ENCODE assay signal across 19 cellular contexts in the genomic region with DNA sequence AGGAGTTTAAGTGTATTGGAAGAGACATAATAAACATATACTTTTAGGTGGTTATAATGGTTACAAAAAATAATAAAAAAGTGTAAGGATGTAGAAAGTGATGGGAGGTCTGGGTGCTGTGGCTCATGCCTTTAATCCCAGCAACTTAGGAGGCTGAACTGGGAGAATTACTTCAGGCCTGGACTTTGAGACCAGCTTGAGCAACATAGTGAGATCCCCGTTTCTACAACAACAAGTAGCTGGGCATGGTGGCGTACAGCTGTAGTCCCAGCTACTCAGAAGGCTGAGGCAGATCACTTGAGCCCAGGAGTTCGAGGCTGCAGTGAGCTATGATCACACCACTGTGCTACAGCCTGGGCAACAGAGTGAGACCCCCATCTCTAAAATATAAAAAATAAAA. TPM values are rescaled to one million over a fixed set of nuclear protein-coding genes. Genes with fewer than 3 reads are reported as not detected.
DNase-seq lines count a peak whose midpoint lies in the region; ATAC-seq, FAIRE-seq and TF ChIP-seq lines count a peak whose summit lies in the region.
"Had no signal": no experiment of that assay in that cellular context is flagged by ENCODE, and none has a peak within 500 bp of the region (broad histone marks: within the 10 kb centered on the region; RNA-seq: fewer than 3 reads in every experiment).

No MANE protein-coding gene starts in this region.

- intact Hi-C loops in right lobe of liver (cut with DNase I), result no loop called here
- intact Hi-C loops in CD8-positive, alpha-beta T cell (cut with DNase I, micrococcal nuclease), result no loop called here

- DNase-seq in A549 (ENCODE audit: low read depth in 1 of 2, low spot score in 1 of 2) (no peak), WTC11 (ENCODE audit: low spot score) (no peak), left lobe of liver (ENCODE audit: low spot score) (no peak), right lobe of liver (no peak), KBM-7 (no peak), HCEC 1CT (no peak), HEK293T (ENCODE audit: extremely low spot score) (no peak)
- DNase-seq in CD8-positive, alpha-beta T cell, result no peak
- DNase-seq: 8988T; C1 segment of cervical spinal cord; Caco-2; CD4-positive, alpha-beta memory T cell; DMS153; DND-41; GOT3 had no signal

- no peaks in the 10 kb centered on the region for H3K4me1 Mint-ChIP-seq in WTC11
- peaks cover 4% of the 10 kb centered on the region for H3K4me1 Mint-ChIP-seq in CD8-positive, alpha-beta T cell (ENCODE audit: low read depth)

- no peaks in the 10 kb centered on the region for H3K36me3 Mint-ChIP-seq in WTC11
- peaks cover 20% of the 10 kb centered on the region for H3K36me3 Mint-ChIP-seq in CD8-positive, alpha-beta T cell

- TF ChIP-seq EP300 in A549 (IDR thresholded peaks at IDR 0.05), result no peak

- no peak overlapping the region for H3K27ac ChIP-seq in A549
- H3K27ac ChIP-seq in right lobe of liver, result no peak overlapping the region
- no peak overlapping the region for H3K27ac ChIP-seq in CD8-positive, alpha-beta T cell (ENCODE audit: low read depth, low read length)

- 72% methylated on average over 3 of the region's 3 CpGs for WGBS in A549 (ENCODE audit: missing lambda C conversion rate)
- 60% methylated on average over 3 of the region's 3 CpGs for WGBS in right lobe of liver (ENCODE audit: insufficient coverage, low coverage, low lambda C conversion rate, missing lambda C conversion rate)

- CTCF ChIA-PET in A549 (lab: Yijun Ruan, JAX), result no interaction called here
- CTCF ChIA-PET in WTC11 (lab: Charles Lee), result no interaction called here
- CTCF ChIA-PET in CD8-positive, alpha-beta T cell (lab: Charles Lee), result no interaction called here
- CTCF ChIA-PET in HEK293T (lab: Yijun Ruan, JAX), result no interaction called here

- no peaks in the 10 kb centered on the region for H3K27me3 Mint-ChIP-seq in WTC11 (ENCODE audit: low read depth)
- H3K27me3 Mint-ChIP-seq in CD8-positive, alpha-beta T cell (ENCODE audit: low read depth), result no peaks in the 10 kb centered on the region
- H3K27me3 Mint-ChIP-seq: CD4-positive, alpha-beta memory T cell had no signal

- no peak for TF ChIP-seq RAD21 in A549 (conservative IDR thresholded peaks at IDR 0.05 in 1 of 2, IDR thresholded peaks at IDR 0.05 in 1 of 2)

- H3K9me3 Mint-ChIP-seq in WTC11, result no peaks in the 10 kb centered on the region
- H3K9me3 Mint-ChIP-seq in CD8-positive, alpha-beta T cell, result no peaks in the 10 kb centered on the region
- H3K9me3 Mint-ChIP-seq: CD4-positive, alpha-beta memory T cell had no signal

- H3K9me3 ChIP-seq in A549 (no peaks in the 10 kb centered on the region), right lobe of liver (peaks cover 0 to 1% (median 0%) of the 10 kb centered on the region in 4 donors)
- H3K9me3 ChIP-seq in CD8-positive, alpha-beta T cell (ENCODE audit: low read length), result no peaks in the 10 kb centered on the region
- H3K9me3 ChIP-seq: Caco-2, HAP-1 had no signal

- H3K4me1 ChIP-seq in A549, result no peaks in the 10 kb centered on the region
- no peaks in the 10 kb centered on the region for H3K4me1 ChIP-seq in right lobe of liver
- no peaks in the 10 kb centered on the region for H3K4me1 ChIP-seq in CD8-positive, alpha-beta T cell (ENCODE audit: insufficient read depth, low read length)
- H3K4me1 ChIP-seq: Caco-2 had no signal

- H3K4me3 ChIP-seq in A549, result no peak overlapping the region
- H3K4me3 ChIP-seq in right lobe of liver, result no peak overlapping the region
- no peak overlapping the region for H3K4me3 ChIP-seq in CD8-positive, alpha-beta T cell (ENCODE audit: low read depth, low read length)
- H3K4me3 ChIP-seq: HAP-1 had no signal

- ATAC-seq in A549 (no peak), WTC11 (no peak), left lobe of liver (peak; percentile 56), right lobe of liver (peak in 3 of 4 donors; percentile 53 to 58 (median 56))
- ATAC-seq in CD8-positive, alpha-beta T cell, result no peak

- H3K4me3 Mint-ChIP-seq in WTC11, result no peak overlapping the region
- H3K4me3 Mint-ChIP-seq in CD8-positive, alpha-beta T cell, result no peak overlapping the region
- H3K4me3 Mint-ChIP-seq: CD4-positive, alpha-beta memory T cell had no signal

- FAIRE-seq in A549 (lab: Jason Lieb, UNC), result peak; percentile 54
- FAIRE-seq: G401.6, GM12892, H54 had no signal

- POLR2A ChIA-PET in A549 (lab: Yijun Ruan, JAX) (no interaction called here), WTC11 (lab: Charles Lee) (no interaction called here), HEK293T (lab: Yijun Ruan, JAX) (no interaction called here)
- POLR2A ChIA-PET in CD8-positive, alpha-beta T cell (lab: Charles Lee), result no interaction called here

- H3K27me3 ChIP-seq in right lobe of liver, result no peaks in the 10 kb centered on the region
- no peaks in the 10 kb centered on the region for H3K27me3 ChIP-seq in CD8-positive, alpha-beta T cell (ENCODE audit: insufficient read depth, low read length)

- in situ Hi-C loops in KBM-7 (cut with MboI; ENCODE audit: low pct_unique_long_range_greater_than_20kb, low sequenced_read_pairs), result no loop called here

- TF ChIP-seq CTCF in A549 (IDR thresholded peaks at IDR 0.05) (no peak), WTC11 (IDR thresholded peaks at IDR 0.05) (no peak), right lobe of liver (IDR thresholded peaks at IDR 0.05) (no peak)
- no peak for TF ChIP-seq CTCF in CD8-positive, alpha-beta T cell (IDR thresholded peaks at IDR 0.05)

- H3K36me3 ChIP-seq in right lobe of liver, result no peaks in the 10 kb centered on the region
- no peaks in the 10 kb centered on the region for H3K36me3 ChIP-seq in CD8-positive, alpha-beta T cell (ENCODE audit: insufficient read depth, low read length)
- H3K36me3 ChIP-seq: HAP-1 had no signal

- TF ChIP-seq POLR2A in A549 (IDR thresholded peaks at IDR 0.05; ENCODE audit: low read length) (no peak), right lobe of liver (IDR thresholded peaks at IDR 0.05) (no peak)

- H3K27ac Mint-ChIP-seq in WTC11, result no peak overlapping the region
- H3K27ac Mint-ChIP-seq in CD8-positive, alpha-beta T cell, result no peak overlapping the region
- H3K27ac Mint-ChIP-seq: CD4-positive, alpha-beta memory T cell had no signal

- H3K4me2 ChIP-seq in A549, result no peak overlapping the region

TF ChIP-seq in A549, 52 proteins besides CTCF, POLR2A, EP300 and RAD21 (continues in another document):
- TF ChIP-seq E2F6 (IDR thresholded peaks at IDR 0.05; ENCODE audit: borderline replicate concordance, low read depth) (no peak), KDM5A (IDR thresholded peaks at IDR 0.05) (no peak), RFX5 (IDR thresholded peaks at IDR 0.05) (no peak), EHF (CRISPR knock-in tag; IDR thresholded peaks at IDR 0.05) (no peak), HOXB5 (CRISPR knock-in tag; IDR thresholded peaks at IDR 0.05) (no peak), RARB (CRISPR knock-in tag; IDR thresholded peaks at IDR 0.05) (no peak), PHF8 (IDR thresholded peaks at IDR 0.05; ENCODE audit: borderline replicate concordance, low read depth) (no peak), EHMT2 (IDR thresholded peaks at IDR 0.05; ENCODE audit: low read depth) (no peak), CEBPB (IDR thresholded peaks at IDR 0.05) (no peak)

TF ChIP-seq in WTC11, 78 proteins besides CTCF, POLR2A, EP300 and RAD21 (continues in another document):
- 0 out of 2 replicates have a peak, but pooled peaks have one; percentile 16 for TF ChIP-seq GABPB1 (CRISPR knock-in tag; IDR thresholded peaks at IDR 0.05)
- TF ChIP-seq SP1 (CRISPR knock-in tag; conservative IDR thresholded peaks at IDR 0.05), result no peak
- no peak for TF ChIP-seq FOXP4 (CRISPR knock-in tag; IDR thresholded peaks at IDR 0.05)
- TF ChIP-seq IRF2 (CRISPR knock-in tag; IDR thresholded peaks at IDR 0.05; ENCODE audit: borderline replicate concordance, low read depth), result no peak

TF ChIP-seq in HEK293T, 16 proteins besides CTCF, POLR2A, EP300 and RAD21:
- TF ChIP-seq FOXK2 (IDR thresholded peaks at IDR 0.05) (no peak), CTBP1 (IDR thresholded peaks at IDR 0.05; ENCODE audit: borderline replicate concordance) (no peak), TARDBP (IDR thresholded peaks at IDR 0.05) (no peak), ZNF384 (IDR thresholded peaks at IDR 0.05) (no peak), BHLHE40 (IDR thresholded peaks at IDR 0.05; ENCODE audit: borderline replicate concordance) (no peak)

RNA-seq across cellular contexts. Expression of gene NUBPL, which starts 19.0 kb away (rescaled TPM):
- polyA plus RNA-seq in A549 (2011; rRNA removed), result 14.1 and 14.9 TPM in 2 replicates
- 2.8 and 3.5 TPM in 2 replicates for polyA plus RNA-seq in A549 (2012; cell fraction: cytosol; rRNA removed)
- 1.2 and 2.1 TPM in 2 replicates for polyA plus RNA-seq in A549 (2012; cell fraction: nucleus; rRNA removed)
- polyA plus RNA-seq in A549 (2017; fragmentation: RNase III; extraction: RNeasy Plus Mini Kit Qiagen cat#74134 plus additional on column Dnase treatment), result 7.6 to 9.2 TPM (median 7.9 TPM) in 3 replicates
- polyA minus RNA-seq in A549 (2011; rRNA and poly(A)+ RNA removed), result 8.1 and 9.4 TPM in 2 replicates
- total RNA-seq in WTC11 (2021), result 11.6 to 15.5 TPM (median 14.2 TPM) in 3 replicates
- 7.2 TPM for total RNA-seq in left lobe of liver
- total RNA-seq in right lobe of liver, result 1 to 10 TPM; 6.3 to 9.5 (median 7.2) TPM
- 1 to 10 TPM; 4.7 to 7.5 TPM for total RNA-seq in CD8-positive, alpha-beta T cell

Comparison
In these comparisons a context has a peak if more than half of its experiments do, and no peak if none do; other contexts are left out.
1. ATAC-seq: peak in left lobe of liver (single experiment) and right lobe of liver (3 of 4); none in A549 (0 of 2), WTC11 (single experiment) and CD8-positive, alpha-beta T cell (single experiment).